ENCODE assay signal across 18 cellular contexts in the genomic region with DNA sequence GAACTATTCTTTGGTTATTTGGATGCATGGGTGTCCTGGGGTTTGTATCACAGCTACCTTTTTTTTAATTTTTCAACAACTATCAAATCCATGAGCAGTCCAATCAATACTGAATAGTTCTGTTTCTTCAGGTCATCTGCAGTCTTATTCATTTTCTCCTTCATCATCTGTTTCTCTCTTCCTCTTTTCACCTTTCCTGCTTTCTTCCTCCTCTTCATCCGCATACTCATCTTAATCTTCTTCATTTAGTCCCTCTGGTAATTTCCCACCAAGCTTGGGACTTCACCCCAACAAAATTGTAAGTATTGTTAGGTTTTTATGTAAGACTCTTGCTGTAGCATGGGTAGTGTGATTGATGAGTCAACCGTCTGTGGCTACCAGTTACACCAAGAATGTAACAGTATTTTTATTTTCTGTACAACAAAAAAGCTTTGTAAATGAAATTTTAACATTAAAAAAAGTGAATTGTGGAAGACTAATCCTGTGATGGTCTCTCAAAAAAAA.
"Had no signal": no experiment of that assay in that cellular context is flagged by ENCODE, and none has a peak within 500 bp of the region (broad histone marks: within the 10 kb centered on the region; RNA-seq: fewer than 3 reads in every experiment).

No MANE protein-coding gene starts in this region.

- H3K36me3 ChIP-seq: thoracic aorta had no signal

- DNase-seq: activated B cell treated with CpG ODN at 0.5 μM for 24 hours; activated CD4-positive, alpha-beta T cell treated with anti-CD3 and anti-CD28 coated beads, Interleukin-2, amount 10 ng/mL, durations not matched to agents 7 days and 5 days; activated effector memory CD4-positive, alpha-beta T cell treated with Interleukin-2 at 50 U/mL for 16 hours; activated T-cell treated with anti-CD3 and anti-CD28 coated beads, Interleukin-2, amount 50 U/mL, for 24 hours; amygdala; glutamatergic neuron; immature natural killer cell; midbrain; naive B cell; retina; stimulated activated CD4-positive, alpha-beta T cell treated with anti-CD3 and anti-CD28 coated beads, Interleukin-4, amount 100 ng/mL, for 4 hours; stimulated activated naive CD8-positive, alpha-beta T cell treated with anti-CD3 and anti-CD28 coated beads, Interleukin-15, amount 100 ng/mL, for 72 hours had no signal

- H3K4me1 Mint-ChIP-seq: activated B cell treated with CpG ODN at 0.5 μM for 24 hours; activated CD4-positive, alpha-beta T cell treated with anti-CD3 and anti-CD28 coated beads, Interleukin-2, amount 10 ng/mL, durations not matched to agents 7 days and 5 days; activated naive CD4-positive, alpha-beta T cell treated with anti-CD3 and anti-CD28 coated beads, Interleukin-2, amount 50 U/mL, for 24 hours; immature natural killer cell; naive B cell; stimulated activated naive CD8-positive, alpha-beta T cell treated with anti-CD3 and anti-CD28 coated beads, Interleukin-15, amount 100 ng/mL, for 72 hours had no signal

- H3K4me3 Mint-ChIP-seq: activated B cell treated with CpG ODN at 0.5 μM for 24 hours; activated CD4-positive, alpha-beta T cell treated with anti-CD3 and anti-CD28 coated beads, Interleukin-2, amount 10 ng/mL, durations not matched to agents 7 days and 5 days; activated naive CD4-positive, alpha-beta T cell treated with anti-CD3 and anti-CD28 coated beads, Interleukin-2, amount 50 U/mL, for 24 hours; activated T-cell treated with anti-CD3 and anti-CD28 coated beads, Interleukin-2, amount 50 U/mL, for 24 hours; immature natural killer cell; stimulated activated naive CD8-positive, alpha-beta T cell treated with anti-CD3 and anti-CD28 coated beads, Interleukin-15, amount 100 ng/mL, for 72 hours had no signal

- H3K79me2 ChIP-seq: parathyroid adenoma had no signal

- H3K4me1 ChIP-seq: parathyroid adenoma had no signal

- ATAC-seq: esophagus mucosa; stimulated activated naive CD8-positive, alpha-beta T cell treated with anti-CD3 and anti-CD28 coated beads, Interleukin-15, amount 100 ng/mL, for 72 hours had no signal

- H3K27me3 Mint-ChIP-seq: activated B cell treated with CpG ODN at 0.5 μM for 24 hours; activated CD4-positive, alpha-beta T cell treated with anti-CD3 and anti-CD28 coated beads, Interleukin-2, amount 10 ng/mL, durations not matched to agents 7 days and 5 days; activated naive CD4-positive, alpha-beta T cell treated with anti-CD3 and anti-CD28 coated beads, Interleukin-2, amount 50 U/mL, for 24 hours; activated T-cell treated with anti-CD3 and anti-CD28 coated beads, Interleukin-2, amount 50 U/mL, for 24 hours; stimulated activated naive CD8-positive, alpha-beta T cell treated with anti-CD3 and anti-CD28 coated beads, Interleukin-15, amount 100 ng/mL, for 72 hours had no signal

- H2AFZ ChIP-seq: parathyroid adenoma had no signal

- H3K9me3 Mint-ChIP-seq: activated B cell treated with CpG ODN at 0.5 μM for 24 hours; activated CD4-positive, alpha-beta T cell treated with anti-CD3 and anti-CD28 coated beads, Interleukin-2, amount 10 ng/mL, durations not matched to agents 7 days and 5 days; activated naive CD4-positive, alpha-beta T cell treated with anti-CD3 and anti-CD28 coated beads, Interleukin-2, amount 50 U/mL, for 24 hours; activated T-cell treated with anti-CD3 and anti-CD28 coated beads, Interleukin-2, amount 50 U/mL, for 24 hours; stimulated activated naive CD8-positive, alpha-beta T cell treated with anti-CD3 and anti-CD28 coated beads, Interleukin-15, amount 100 ng/mL, for 72 hours had no signal

- H3K4me3 ChIP-seq: lung, thoracic aorta had no signal

- H3K36me3 Mint-ChIP-seq: activated naive CD4-positive, alpha-beta T cell treated with anti-CD3 and anti-CD28 coated beads, Interleukin-2, amount 50 U/mL, for 24 hours; immature natural killer cell; naive B cell had no signal

- H3K9me3 ChIP-seq: thoracic aorta had no signal

- H3K27ac Mint-ChIP-seq: activated B cell treated with CpG ODN at 0.5 μM for 24 hours; activated CD4-positive, alpha-beta T cell treated with anti-CD3 and anti-CD28 coated beads, Interleukin-2, amount 10 ng/mL, durations not matched to agents 7 days and 5 days; activated naive CD4-positive, alpha-beta T cell treated with anti-CD3 and anti-CD28 coated beads, Interleukin-2, amount 50 U/mL, for 24 hours; activated T-cell treated with anti-CD3 and anti-CD28 coated beads, Interleukin-2, amount 50 U/mL, for 24 hours; immature natural killer cell; naive B cell; stimulated activated naive CD8-positive, alpha-beta T cell treated with anti-CD3 and anti-CD28 coated beads, Interleukin-15, amount 100 ng/mL, for 72 hours had no signal

- H3K27ac ChIP-seq: parathyroid adenoma, thoracic aorta had no signal

- H3K9ac ChIP-seq: parathyroid adenoma had no signal

- FAIRE-seq: endometrium had no signal
